1 cellular context compared by ENCODE assay signal in genomic region chr4:184267673-184268573, GRCh38.
TF ChIP-seq lines count a peak whose summit lies in the region.

No MANE protein-coding gene starts in this region.

TF ChIP-seq in K562, 482 proteins besides CTCF, POLR2A, EP300 and RAD21 (continued from another document):
- TF ChIP-seq CBX5 (IDR thresholded peaks at IDR 0.05; ENCODE audit: borderline replicate concordance, low read depth) (0 out of 2 replicates have a peak, but pooled peaks have one; percentile 18), MBD2 (IDR thresholded peaks at IDR 0.05; ENCODE audit: borderline replicate concordance, low read depth) (no peak), RERE (CRISPR knock-in tag; IDR thresholded peaks at IDR 0.05; ENCODE audit: borderline replicate concordance) (no peak), MEF2D (tag; conservative IDR thresholded peaks at IDR 0.05; ENCODE audit: low read depth) (0 out of 2 replicates have a peak, but pooled peaks have one; percentile 23), RUNX1 (IDR thresholded peaks at IDR 0.05; ENCODE audit: low read depth) (no peak), ZFP1 (CRISPR knock-in tag; IDR thresholded peaks at IDR 0.05) (no peak), KAT7 (CRISPR knock-in tag; IDR thresholded peaks at IDR 0.05; ENCODE audit: borderline replicate concordance) (peak; percentile 80; the same call in 1 of the 2 replicates), ZBTB7A (IDR thresholded peaks at IDR 0.05; ENCODE audit: borderline replicate concordance, control insufficient read depth, low read depth, low read length) (no peak), NFRKB (IDR thresholded peaks at IDR 0.05; ENCODE audit: low read depth) (peak; percentile 74; the same call in 1 of the 2 replicates), CHCHD3 (CRISPR knock-in tag; IDR thresholded peaks at IDR 0.05) (no peak), ZNF212 (CRISPR knock-in tag; IDR thresholded peaks at IDR 0.05) (no peak), RBM15 (IDR thresholded peaks at IDR 0.05; ENCODE audit: insufficient read depth, low read length) (no peak), HMG20B (CRISPR knock-in tag; IDR thresholded peaks at IDR 0.05) (no peak), ZSCAN29 (IDR thresholded peaks at IDR 0.05) (0 out of 2 replicates have a peak, but pooled peaks have one; percentile 47), ZBTB1 (CRISPR knock-in tag; IDR thresholded peaks at IDR 0.05; ENCODE audit: borderline replicate concordance, low read depth) (no peak), RREB1 (CRISPR knock-in tag; IDR thresholded peaks at IDR 0.05) (no peak), RNF219 (CRISPR knock-in tag; IDR thresholded peaks at IDR 0.05) (no peak), KLF6 (CRISPR knock-in tag; IDR thresholded peaks at IDR 0.05; ENCODE audit: borderline replicate concordance) (no peak), RBM34 (IDR thresholded peaks at IDR 0.05; ENCODE audit: borderline replicate concordance, insufficient read depth, low read length) (no peak), MAX (CRISPR knock-in tag; IDR thresholded peaks at IDR 0.05) (peak; percentile 57; the same call in 1 of the 2 replicates), UBTF (IDR thresholded peaks at IDR 0.05; ENCODE audit: borderline replicate concordance in 1 of 2, low read depth in 2 of 2, low read length in 2 of 2) (no peak), ZNF175 (CRISPR knock-in tag; IDR thresholded peaks at IDR 0.05; ENCODE audit: low read depth) (peak; percentile 54; the same call in 1 of the 2 replicates), ID3 (CRISPR knock-in tag; IDR thresholded peaks at IDR 0.05) (no peak), ID3 (tag; IDR thresholded peaks at IDR 0.05) (no peak), ZNF780A (CRISPR knock-in tag; IDR thresholded peaks at IDR 0.05) (no peak), BRD4 (IDR thresholded peaks at IDR 0.05) (no peak), STAT6 (CRISPR knock-in tag; IDR thresholded peaks at IDR 0.05) (no peak), ZNF41 (CRISPR knock-in tag; conservative IDR thresholded peaks at IDR 0.05) (no peak)
